ENCODE assay signal across 22 cellular contexts in genomic region chr18:54506516-54507261, GRCh38.
DNase-seq lines count a peak whose midpoint lies in the region; ATAC-seq and TF ChIP-seq lines count a peak whose summit lies in the region.
"Had no signal": no experiment of that assay in that cellular context is flagged by ENCODE, and none has a peak within 500 bp of the region (broad histone marks: within the 10 kb centered on the region; RNA-seq: fewer than 3 reads in every experiment).

No MANE protein-coding gene starts in this region.

- H4K20me1 ChIP-seq in Karpas-422 (ENCODE audit: insufficient read depth, low read depth, low read length) = no peaks in the 10 kb centered on the region

- peak; percentile 86 for DNase-seq in Karpas-422
- DNase-seq in Peyer's patch = no peak
- no peak for DNase-seq in activated naive CD4-positive, alpha-beta T cell treated with anti-CD3 and anti-CD28 coated beads, Interleukin-2, amount 10 ng/mL, durations not matched to agents 7 days and 5 days
- DNase-seq in cerebellar cortex (ENCODE audit: low spot score) = no peak
- DNase-seq: activated CD8-positive, alpha-beta T cell treated with anti-CD3 and anti-CD28 coated beads for 36 hours; activated naive CD4-positive, alpha-beta T cell treated with Interleukin-2 at 50 U/mL for 16 hours; activated T-cell treated with anti-CD3 and anti-CD28 coated beads, Interleukin-2, amount 50 U/mL, for 1 hour; AML-193; effector memory CD8-positive, alpha-beta T cell; glutamatergic neuron; left lung; NCI-H1417 treated with DMSO at 0.1 percent for 48 hours; NCI-H526; SHP77 treated with DMSO at 0.1 percent for 48 hours; small intestine; stimulated activated CD4-positive, alpha-beta T cell treated with anti-CD3 and anti-CD28 coated beads, Interleukin-4, amount 100 ng/mL, for 24 hours; T-helper 17 cell had no signal

- H3K9ac ChIP-seq in Karpas-422 (ENCODE audit: low read length) (peak overlapping the region; percentile 63), mucosa of rectum (ENCODE audit: low read depth in 1 of 2, low read length in 2 of 2) (peak overlapping the region in 1 of 2 donors; percentile 32)
- H3K9ac ChIP-seq: neural progenitor cell had no signal

- H2AFZ ChIP-seq in Karpas-422 (ENCODE audit: low read length) = peak overlapping the region; percentile 84
- H2AFZ ChIP-seq: neural progenitor cell had no signal

- CTCF ChIA-PET in activated naive CD4-positive, alpha-beta T cell treated with anti-CD3 and anti-CD28 coated beads, Interleukin-2, amount 10 ng/mL, durations not matched to agents 7 days and 5 days (lab: Charles Lee) = no interaction called here

- no peak overlapping the region for H3K27ac Mint-ChIP-seq in activated naive CD4-positive, alpha-beta T cell treated with anti-CD3 and anti-CD28 coated beads, Interleukin-2, amount 10 ng/mL, durations not matched to agents 7 days and 5 days
- H3K27ac Mint-ChIP-seq: activated CD8-positive, alpha-beta T cell treated with anti-CD3 and anti-CD28 coated beads for 36 hours; effector memory CD8-positive, alpha-beta T cell; neural progenitor cell; T-helper 17 cell had no signal

- H3K27me3 Mint-ChIP-seq in activated naive CD4-positive, alpha-beta T cell treated with anti-CD3 and anti-CD28 coated beads, Interleukin-2, amount 10 ng/mL, durations not matched to agents 7 days and 5 days = no peaks in the 10 kb centered on the region

- H3K36me3 ChIP-seq in Karpas-422 (ENCODE audit: insufficient read depth, low read length) (no peaks in the 10 kb centered on the region; the same call in 1 of the 2 replicates), mucosa of rectum (ENCODE audit: control insufficient read depth in 2 of 2, insufficient read depth in 2 of 2, low read length in 2 of 2) (no peaks in the 10 kb centered on the region), gastroesophageal sphincter (no peaks in the 10 kb centered on the region), Peyer's patch (no peaks in the 10 kb centered on the region)
- H3K36me3 ChIP-seq: left lung, neural progenitor cell had no signal

- ATAC-seq in GM19023 (IDR thresholded peaks at IDR 0.05; ENCODE audit: unreplicated experiment) (peak; percentile 62), HG02798 (IDR thresholded peaks at IDR 0.05; ENCODE audit: poor library complexity, unreplicated experiment) (peak; percentile 46), gastroesophageal sphincter (no peak)
- ATAC-seq: activated CD8-positive, alpha-beta T cell treated with anti-CD3 and anti-CD28 coated beads for 36 hours; effector memory CD8-positive, alpha-beta T cell; left lung; T-helper 17 cell had no signal

- H3K4me3 ChIP-seq in Karpas-422 (ENCODE audit: low read length) (peak overlapping the region; percentile 42; the same call in 1 of the 2 replicates), mucosa of rectum (ENCODE audit: low read length in 2 of 2) (peak overlapping the region in 1 of 2 donors; percentile 28), gastroesophageal sphincter (no peak overlapping the region), Peyer's patch (no peak overlapping the region)
- H3K4me3 ChIP-seq: left lung, neural progenitor cell had no signal

- H3K4me3 Mint-ChIP-seq in activated naive CD4-positive, alpha-beta T cell treated with anti-CD3 and anti-CD28 coated beads, Interleukin-2, amount 10 ng/mL, durations not matched to agents 7 days and 5 days = no peak overlapping the region
- H3K4me3 Mint-ChIP-seq: activated CD8-positive, alpha-beta T cell treated with anti-CD3 and anti-CD28 coated beads for 36 hours; effector memory CD8-positive, alpha-beta T cell; neural progenitor cell; T-helper 17 cell had no signal

- no peak for TF ChIP-seq POLR2A in gastroesophageal sphincter (IDR thresholded peaks at IDR 0.05)
- no peak for TF ChIP-seq POLR2A in Peyer's patch (IDR thresholded peaks at IDR 0.05)

- peak overlapping the region; percentile 77 for H3K4me2 ChIP-seq in Karpas-422 (ENCODE audit: low read depth, low read length, poor library complexity, severe bottlenecking)
- H3K4me2 ChIP-seq: neural progenitor cell had no signal

- H3K9me3 ChIP-seq in Karpas-422 (ENCODE audit: low read length) (no peaks in the 10 kb centered on the region), mucosa of rectum (ENCODE audit: control insufficient read depth in 2 of 2, low read length in 2 of 2) (peaks cover 0 to 4% of the 10 kb centered on the region in 2 donors), gastroesophageal sphincter (no peaks in the 10 kb centered on the region), Peyer's patch (no peaks in the 10 kb centered on the region)
- H3K9me3 ChIP-seq: left lung had no signal

- no peaks in the 10 kb centered on the region for H3K9me2 ChIP-seq in Karpas-422 (replicated peaks; ENCODE audit: insufficient read depth, low read length)

- no peaks in the 10 kb centered on the region for H3K4me1 Mint-ChIP-seq in activated naive CD4-positive, alpha-beta T cell treated with anti-CD3 and anti-CD28 coated beads, Interleukin-2, amount 10 ng/mL, durations not matched to agents 7 days and 5 days
- H3K4me1 Mint-ChIP-seq: neural progenitor cell, T-helper 17 cell had no signal

- TF ChIP-seq CTCF in gastroesophageal sphincter (IDR thresholded peaks at IDR 0.05) (no peak), Peyer's patch (IDR thresholded peaks at IDR 0.05) (no peak)

- no peaks in the 10 kb centered on the region for H3K9me3 Mint-ChIP-seq in activated naive CD4-positive, alpha-beta T cell treated with anti-CD3 and anti-CD28 coated beads, Interleukin-2, amount 10 ng/mL, durations not matched to agents 7 days and 5 days
- H3K9me3 Mint-ChIP-seq: activated CD8-positive, alpha-beta T cell treated with anti-CD3 and anti-CD28 coated beads for 36 hours; effector memory CD8-positive, alpha-beta T cell; neural progenitor cell had no signal

- no peaks in the 10 kb centered on the region for H3K79me2 ChIP-seq in Karpas-422 (ENCODE audit: low read length)

- H3K4me1 ChIP-seq in Karpas-422 (ENCODE audit: low read length) (peaks cover 65% of the 10 kb centered on the region), mucosa of rectum (ENCODE audit: control insufficient read depth in 2 of 2, insufficient read depth in 2 of 2, low read length in 2 of 2) (peaks cover 10 to 12% of the 10 kb centered on the region in 2 donors), gastroesophageal sphincter (no peaks in the 10 kb centered on the region), Peyer's patch (no peaks in the 10 kb centered on the region)
- H3K4me1 ChIP-seq: left lung, neural progenitor cell had no signal

- no peaks in the 10 kb centered on the region for H3K27me3 ChIP-seq in Karpas-422 (ENCODE audit: low read length)
- H3K27me3 ChIP-seq in mucosa of rectum (ENCODE audit: control insufficient read depth in 2 of 2, insufficient read depth in 2 of 2, low read length in 2 of 2) = no peaks in the 10 kb centered on the region
- H3K27me3 ChIP-seq in gastroesophageal sphincter = no peaks in the 10 kb centered on the region
- H3K27me3 ChIP-seq in Peyer's patch = no peaks in the 10 kb centered on the region
- H3K27me3 ChIP-seq: left lung, neural progenitor cell had no signal

- peak overlapping the region; percentile 96 for H3K27ac ChIP-seq in Karpas-422 (ENCODE audit: low read length)
- peak overlapping the region; percentile 69 to 72 for H3K27ac ChIP-seq in mucosa of rectum (ENCODE audit: low read depth in 2 of 2, low read length in 2 of 2)
- H3K27ac ChIP-seq in gastroesophageal sphincter = no peak overlapping the region
- no peak overlapping the region for H3K27ac ChIP-seq in Peyer's patch
- H3K27ac ChIP-seq: left lung, neural progenitor cell had no signal

- H3K36me3 Mint-ChIP-seq in activated naive CD4-positive, alpha-beta T cell treated with anti-CD3 and anti-CD28 coated beads, Interleukin-2, amount 10 ng/mL, durations not matched to agents 7 days and 5 days = no peaks in the 10 kb centered on the region
- H3K36me3 Mint-ChIP-seq: neural progenitor cell had no signal

- 75 to 88% methylated on average over 1 of the region's 2 CpGs for WGBS in gastroesophageal sphincter (ENCODE audit: low coverage in 1 of 2), 2 donors

- TF ChIP-seq EP300 in gastroesophageal sphincter (IDR thresholded peaks at IDR 0.05) = no peak

Comparison
In these comparisons a context has a peak if more than half of its experiments do, and no peak if none do; other contexts are left out.
1. H3K27ac ChIP-seq: peak in Karpas-422 (single experiment) and mucosa of rectum (2 of 2); none in gastroesophageal sphincter (0 of 4) and Peyer's patch (0 of 4).